ENCODE assay signal across 19 cellular contexts in the genomic region with DNA sequence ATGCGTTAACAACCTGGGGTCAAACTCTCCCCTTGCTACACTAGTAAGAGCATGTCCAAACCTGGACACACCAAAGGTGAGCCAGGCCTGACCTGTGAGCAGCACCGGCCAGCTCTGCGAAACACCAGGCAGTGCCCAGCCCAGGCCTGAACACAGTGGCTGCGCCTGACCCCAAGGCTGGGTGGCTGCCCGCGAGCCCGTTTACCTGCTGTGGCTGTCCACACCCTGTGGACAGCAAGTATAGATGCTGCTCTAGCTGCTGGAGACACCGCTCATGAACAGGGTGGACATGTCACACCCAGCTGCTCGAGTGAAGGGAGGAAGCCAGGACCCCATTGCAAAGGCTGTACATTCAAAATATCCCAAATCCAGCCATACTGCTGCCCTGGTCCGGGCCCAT. TPM values are rescaled to one million over a fixed set of nuclear protein-coding genes. Genes with fewer than 3 reads are reported as not detected.
"Had no signal": no experiment of that assay in that cellular context is flagged by ENCODE, and none has a peak within 500 bp of the region (broad histone marks: within the 10 kb centered on the region; RNA-seq: fewer than 3 reads in every experiment).

No MANE protein-coding gene starts in this region.

- H3K79me2 ChIP-seq: parathyroid adenoma had no signal

- H3K4me3 Mint-ChIP-seq: activated CD4-positive, alpha-beta T cell treated with anti-CD3 and anti-CD28 coated beads, Interleukin-2, amount 10 ng/mL, durations not matched to agents 7 days and 5 days; T-helper 17 cell had no signal

- H3K4me3 ChIP-seq: esophagus squamous epithelium, left lung, skin epidermis, tibial nerve had no signal

- DNase-seq: activated CD4-positive, alpha-beta T cell treated with anti-CD3 and anti-CD28 coated beads, Interleukin-2, amount 10 ng/mL, durations not matched to agents 7 days and 5 days; activated CD4-positive, CD25-positive, alpha-beta regulatory T cell; activated CD8-positive, alpha-beta memory T cell treated with anti-CD3 and anti-CD28 coated beads for 24 hours; activated effector memory CD4-positive, alpha-beta T cell treated with Interleukin-2 at 50 U/mL for 16 hours; activated T-cell treated with anti-CD3 and anti-CD28 coated beads for 4 hours; esophagus squamous epithelium; foreskin fibroblast; glutamatergic neuron; mesenchymal stem cell; retina; stimulated activated naive B cell treated with anti-CD40 and anti-IgM and Interleukin-4, amounts not matched to agents 10 μg/mL and 1 μg/mL and 100 μg/mL, for 72 hours; T-helper 17 cell had no signal

- H3K27ac ChIP-seq: esophagus squamous epithelium, left lung, parathyroid adenoma, skin epidermis, tibial nerve had no signal

- H3K27me3 ChIP-seq: esophagus squamous epithelium, tibial nerve had no signal

- ATAC-seq: left lung; stimulated activated naive B cell treated with anti-CD40 and anti-IgM and Interleukin-4, amounts not matched to agents 10 μg/mL and 1 μg/mL and 100 μg/mL, for 72 hours; T-helper 17 cell had no signal

- H3K36me3 Mint-ChIP-seq: activated naive CD8-positive, alpha-beta T cell had no signal

- H2AFZ ChIP-seq: parathyroid adenoma had no signal

- H3K27me3 Mint-ChIP-seq: activated CD4-positive, alpha-beta T cell treated with anti-CD3 and anti-CD28 coated beads, Interleukin-2, amount 10 ng/mL, durations not matched to agents 7 days and 5 days; activated naive CD8-positive, alpha-beta T cell; stimulated activated naive B cell treated with anti-CD40 and anti-IgM and Interleukin-4, amounts not matched to agents 10 μg/mL and 1 μg/mL and 100 μg/mL, for 72 hours; T-helper 17 cell had no signal

- H3K9me3 ChIP-seq: esophagus squamous epithelium, left lung, tibial nerve had no signal

- H3K9ac ChIP-seq: parathyroid adenoma had no signal

- H3K27ac Mint-ChIP-seq: activated CD4-positive, alpha-beta T cell treated with anti-CD3 and anti-CD28 coated beads, Interleukin-2, amount 10 ng/mL, durations not matched to agents 7 days and 5 days; T-helper 17 cell had no signal

- H3K9me3 Mint-ChIP-seq: activated CD4-positive, alpha-beta T cell treated with anti-CD3 and anti-CD28 coated beads, Interleukin-2, amount 10 ng/mL, durations not matched to agents 7 days and 5 days; neural crest cell; stimulated activated naive B cell treated with anti-CD40 and anti-IgM and Interleukin-4, amounts not matched to agents 10 μg/mL and 1 μg/mL and 100 μg/mL, for 72 hours had no signal

RNA-seq across cellular contexts. Expression of gene CCDC27, which starts 7.6 kb away (rescaled TPM):
- total RNA-seq: activated CD4-positive, alpha-beta T cell treated with anti-CD3 and anti-CD28 coated beads, Interleukin-2, amount 10 ng/mL, durations not matched to agents 7 days and 5 days; esophagus squamous epithelium; left lung; neural crest cell; subcutaneous adipose tissue; T-helper 17 cell; tibial nerve had no signal
